8 cellular contexts compared by ENCODE assay signal in genomic region chr17:46598344-46598931, GRCh38. TPM values are rescaled to one million over a fixed set of nuclear protein-coding genes. Genes with fewer than 3 reads are reported as not detected.
DNase-seq lines count a peak whose midpoint lies in the region; ATAC-seq and FAIRE-seq lines count a peak whose summit lies in the region.
"Not testable (repeated sequence)": the region's sequence is repeated elsewhere in the genome, so short reads cannot be mapped to it uniquely, and the experiment has no call there.

No MANE protein-coding gene starts in this region.

- ATAC-seq in GM19395 (IDR thresholded peaks at IDR 0.05; ENCODE audit: unreplicated experiment), result peak; percentile 69
- peak; percentile 49 for ATAC-seq in HG02798 (IDR thresholded peaks at IDR 0.05; ENCODE audit: poor library complexity, unreplicated experiment)
- ATAC-seq in HG03457 (IDR thresholded peaks at IDR 0.05; ENCODE audit: unreplicated experiment), result peak; percentile 47
- ATAC-seq in activated CD4-positive, alpha-beta T cell treated with anti-CD3 and anti-CD28 coated beads for 36 hours, result peak; percentile 79
- ATAC-seq in activated naive CD8-positive, alpha-beta T cell treated with anti-CD3 and anti-CD28 coated beads, Interleukin-2, amount 50 U/mL, for 24 hours, result peak; percentile 76
- peak; percentile 81 for ATAC-seq in left lobe of liver

- H3K4me1 Mint-ChIP-seq in activated CD4-positive, alpha-beta T cell treated with anti-CD3 and anti-CD28 coated beads for 36 hours; activated naive CD8-positive, alpha-beta T cell treated with anti-CD3 and anti-CD28 coated beads, Interleukin-2, amount 50 U/mL, for 24 hours: not testable (repeated sequence)

- H3K36me3 Mint-ChIP-seq in activated CD4-positive, alpha-beta T cell treated with anti-CD3 and anti-CD28 coated beads for 36 hours (ENCODE audit: low read depth); activated naive CD8-positive, alpha-beta T cell treated with anti-CD3 and anti-CD28 coated beads, Interleukin-2, amount 50 U/mL, for 24 hours (ENCODE audit: low read depth): not testable (repeated sequence)

- H3K27ac Mint-ChIP-seq in activated CD4-positive, alpha-beta T cell treated with anti-CD3 and anti-CD28 coated beads for 36 hours; activated naive CD8-positive, alpha-beta T cell treated with anti-CD3 and anti-CD28 coated beads, Interleukin-2, amount 50 U/mL, for 24 hours: not testable (repeated sequence)

- H3K27me3 Mint-ChIP-seq in activated CD4-positive, alpha-beta T cell treated with anti-CD3 and anti-CD28 coated beads for 36 hours; activated naive CD8-positive, alpha-beta T cell treated with anti-CD3 and anti-CD28 coated beads, Interleukin-2, amount 50 U/mL, for 24 hours: not testable (repeated sequence)

- FAIRE-seq in GM18507 (lab: Jason Lieb, UNC) (peak; percentile 72), urothelium cell line (lab: Jason Lieb, UNC) (peak; percentile 74)

- not testable (repeated sequence) for H3K4me3 Mint-ChIP-seq in activated CD4-positive, alpha-beta T cell treated with anti-CD3 and anti-CD28 coated beads for 36 hours; activated naive CD8-positive, alpha-beta T cell treated with anti-CD3 and anti-CD28 coated beads, Interleukin-2, amount 50 U/mL, for 24 hours

- CTCF ChIA-PET in activated CD4-positive, alpha-beta T cell treated with anti-CD3 and anti-CD28 coated beads for 36 hours (lab: Charles Lee), result not testable (repeated sequence)

- not testable (repeated sequence) for H3K9me3 Mint-ChIP-seq in activated CD4-positive, alpha-beta T cell treated with anti-CD3 and anti-CD28 coated beads for 36 hours (ENCODE audit: low read depth); activated naive CD8-positive, alpha-beta T cell treated with anti-CD3 and anti-CD28 coated beads, Interleukin-2, amount 50 U/mL, for 24 hours

- not testable (repeated sequence) for DNase-seq in GM18507 (ENCODE audit: extremely low spot score, insufficient read length, low read depth); activated CD4-positive, alpha-beta T cell treated with anti-CD3 and anti-CD28 coated beads for 36 hours; activated naive CD8-positive, alpha-beta T cell treated with anti-CD3 and anti-CD28 coated beads, Interleukin-2, amount 50 U/mL, for 24 hours; left lobe of liver (ENCODE audit: low spot score); urothelium cell line (ENCODE audit: low spot score)

- POLR2A ChIA-PET in activated CD4-positive, alpha-beta T cell treated with anti-CD3 and anti-CD28 coated beads for 36 hours (lab: Charles Lee), result not testable (repeated sequence)

- intact Hi-C loops in activated CD4-positive, alpha-beta T cell treated with anti-CD3 and anti-CD28 coated beads for 36 hours (cut with DNase I, micrococcal nuclease), result not testable (repeated sequence)

RNA-seq across cellular contexts. Expression of gene NSF, which starts 8.0 kb away (rescaled TPM):
- 10 to 100 TPM; 27.5 to 31.0 TPM for total RNA-seq in activated CD4-positive, alpha-beta T cell treated with anti-CD3 and anti-CD28 coated beads for 36 hours
- 23.1 TPM for total RNA-seq in left lobe of liver

RNA-seq across cellular contexts. Expression of gene ARL17A, which starts 18.9 kb away (rescaled TPM):
- total RNA-seq in activated CD4-positive, alpha-beta T cell treated with anti-CD3 and anti-CD28 coated beads for 36 hours, result 10 to 100 TPM; 19.2 to 21.9 TPM
- 9.6 TPM for total RNA-seq in left lobe of liver
